In genomic region chrX:74291964-74292891, GRCh38 we compare ENCODE assay signal across 8 cellular contexts. TPM values are rescaled to one million over a fixed set of nuclear protein-coding genes. Genes with fewer than 3 reads are reported as not detected.
DNase-seq lines count a peak whose midpoint lies in the region; ATAC-seq and TF ChIP-seq lines count a peak whose summit lies in the region.

No MANE protein-coding gene starts in this region.

- WGBS in upper lobe of left lung, 2 donors: 1 to 27% methylated on average over 26 to 45 of the region's 45 CpGs

- intact Hi-C loops in cardiac septum (cut with DNase I) (loop anchor here (2.0 to 10.0 kb wide), 3 partner anchors 43 to 245 kb away; no protein-coding TSS in a partner anchor), posterior cingulate gyrus (cut with DNase I) (loop anchor here (10.0 kb wide), 1 partner anchor 347 kb away; no protein-coding TSS in a partner anchor)

- DNase-seq in NCI-H1105 treated with DMSO at 0.1 percent for 48 hours (lab: John Stamatoyannopoulos, UW): peak; percentile 87
- DNase-seq in SKM-1 treated with dmso at 0.1 percent for 144 hours (lab: John Stamatoyannopoulos, UW; ENCODE audit: unreplicated experiment): peak; percentile 74
- DNase-seq in activated naive CD8-positive, alpha-beta T cell treated with anti-CD3 and anti-CD28 coated beads, Interleukin-2, amount 50 U/mL, for 16 hours (ENCODE audit: low read depth, low spot score): peak; percentile 51
- peak; percentile 92 for DNase-seq in cardiac septum (ENCODE audit: low spot score)
- DNase-seq in posterior cingulate gyrus: peak; percentile 60 to 97 (median 82)
- peak; percentile 91 to 96 for DNase-seq in upper lobe of left lung

- H3K36me3 ChIP-seq in upper lobe of left lung: no peaks in the 10 kb centered on the region

- TF ChIP-seq CTCF in GM12872 (IDR thresholded peaks at IDR 0.05; ENCODE audit: insufficient read depth, low read depth, low read length) (peak; percentile 15; the same call in 1 of the 3 replicates), upper lobe of left lung (IDR thresholded peaks at IDR 0.05) (peak in 1 of 6 experiments; percentile 6)

- H3K9me3 ChIP-seq in upper lobe of left lung: no peaks in the 10 kb centered on the region

- peak; percentile 90 for ATAC-seq in HG02642 (IDR thresholded peaks at IDR 0.05; ENCODE audit: poor library complexity, unreplicated experiment)
- ATAC-seq in upper lobe of left lung (ENCODE audit: low FRiP score in 2 of 2): peak; percentile 96 to 97

- TF ChIP-seq EP300 in upper lobe of left lung (IDR thresholded peaks at IDR 0.05): no peak

- H3K27ac ChIP-seq in upper lobe of left lung: peak overlapping the region; percentile 87 to 96 (median 90)

- peaks cover 0 to 7% (median 6%) of the 10 kb centered on the region in 4 donors for H3K4me1 ChIP-seq in upper lobe of left lung

- peak in 2 of 4 donors; percentile 44 to 79 for TF ChIP-seq POLR2A in upper lobe of left lung (IDR thresholded peaks at IDR 0.05)

- H3K4me3 ChIP-seq in upper lobe of left lung: peak overlapping the region; percentile 47 to 67 (median 53)

- peaks cover 0 to 5% (median 0%) of the 10 kb centered on the region in 4 donors for H3K27me3 ChIP-seq in upper lobe of left lung

RNA-seq across cellular contexts. Expression of gene ZCCHC13, which starts 11.8 kb away (rescaled TPM):
- total RNA-seq in cardiac septum (not detected), upper lobe of left lung (not detected)

Comparison
In these comparisons a context has a peak if more than half of its experiments do, and no peak if none do; other contexts are left out.
1. Peak in every context shown above with its lines: DNase-seq, ATAC-seq, H3K4me3 ChIP-seq and H3K27ac ChIP-seq.